8 cellular contexts compared by ENCODE assay signal in the genomic region with DNA sequence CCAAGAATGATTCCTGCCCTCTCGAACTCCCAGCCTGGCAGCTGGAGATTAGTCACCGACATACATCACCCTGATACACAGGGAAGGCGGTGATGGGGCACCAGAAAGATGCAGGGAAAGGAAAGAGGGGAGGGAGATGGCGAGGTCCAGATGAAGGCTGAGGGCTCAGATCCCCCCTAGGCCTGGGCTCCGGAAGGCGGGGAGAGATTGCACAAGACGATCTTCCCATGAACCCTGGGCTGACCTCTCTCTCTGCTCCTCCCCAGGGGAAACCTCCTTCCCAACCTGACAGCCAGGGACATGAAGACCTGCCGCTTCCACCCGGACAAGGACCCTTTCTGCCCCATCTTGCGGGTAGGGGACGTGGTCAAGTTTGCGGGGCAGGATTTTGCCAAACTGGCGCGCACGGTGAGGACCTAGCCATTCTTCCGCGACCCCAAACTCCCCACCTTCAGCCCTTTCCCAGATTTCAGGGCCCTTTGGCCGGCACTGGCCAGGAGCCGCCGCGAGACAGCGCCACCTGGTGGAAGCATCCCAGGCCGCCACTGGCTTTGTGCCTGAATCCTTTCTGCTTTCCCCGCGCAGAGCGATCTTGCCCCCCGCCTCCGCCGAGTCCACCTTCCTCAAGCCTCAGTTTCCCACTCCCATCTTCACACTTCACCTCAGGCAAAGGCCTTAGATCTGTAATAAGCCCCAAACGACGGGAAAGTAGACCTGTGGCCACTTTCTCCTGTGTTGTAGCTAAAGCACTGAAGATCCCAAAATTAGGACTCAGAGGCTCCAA. TPM values are rescaled to one million over a fixed set of nuclear protein-coding genes. Genes with fewer than 3 reads are reported as not detected.
A peak's percentile ranks its signal among the peaks of the same experiment; 100 is the strongest.
DNase-seq lines count a peak whose midpoint lies in the region; ATAC-seq and TF ChIP-seq lines count a peak whose summit lies in the region.

No MANE protein-coding gene starts in this region.

- peak; percentile 58 for TF ChIP-seq CTCF in lung (IDR thresholded peaks at IDR 0.05; ENCODE audit: control extremely low read depth, extremely low read depth)

- peak; percentile 80 for ATAC-seq in lung (ENCODE audit: insufficient read depth, low FRiP score)
- no peak for ATAC-seq in GM18520 (IDR thresholded peaks at IDR 0.05; ENCODE audit: unreplicated experiment)

- WGBS in lung, 2 donors, result 27 to 28% methylated on average over 30 to 31 of the region's 31 CpGs

- H3K27ac ChIP-seq in lung (ENCODE audit: low read depth in 1 of 2, low read length in 1 of 2), result no peak overlapping the region

- no peaks in the 10 kb centered on the region for H3K27me3 ChIP-seq in lung (ENCODE audit: control insufficient read depth, insufficient read depth)

- H3K4me1 ChIP-seq in lung (ENCODE audit: control insufficient read depth in 2 of 2, insufficient read depth in 2 of 2, low read length in 2 of 2), result no peaks in the 10 kb centered on the region

- no peaks in the 10 kb centered on the region for H3K36me3 ChIP-seq in lung (ENCODE audit: control insufficient read depth in 2 of 2, insufficient read depth in 2 of 2, low read length in 2 of 2)

- no peaks in the 10 kb centered on the region for H3K9me3 ChIP-seq in lung (ENCODE audit: control insufficient read depth in 2 of 2, insufficient read depth in 1 of 2, low read length in 1 of 2)

- no peak overlapping the region for H3K4me3 ChIP-seq in lung

- DNase-seq in Daoy (ENCODE audit: low read depth), result peak; percentile 75
- peak; percentile 53 for DNase-seq in LHCN-M2 (ENCODE audit: low read depth)
- peak; percentile 60 for DNase-seq in activated CD4-positive, alpha-beta T cell treated with anti-CD3 and anti-CD28 coated beads, Interleukin-2, amount 50 U/mL, for 1 hour
- DNase-seq in dermis microvascular lymphatic vessel endothelial cell (ENCODE audit: low read depth in 2 of 2), result peak; percentile 3 to 48
- peak; percentile 67 for DNase-seq in lung (ENCODE audit: low spot score)
- peak; percentile 66 for DNase-seq in stimulated activated CD8-positive, alpha-beta memory T cell treated with anti-CD3 and anti-CD28 coated beads, Interleukin-15, amount 100 ng/mL, for 24 hours (ENCODE audit: low read depth)
- no peak for DNase-seq in NCI-H526 treated with DMSO at 0.1 percent for 48 hours (lab: John Stamatoyannopoulos, UW)

RNA-seq across cellular contexts. Expression of gene P2RX3, which starts 11.5 kb away (rescaled TPM):
- not detected in 2 replicates for total RNA-seq in Daoy (2014; rRNA removed; shearing (Covaris generic))
- not detected in 2 replicates for total RNA-seq in LHCN-M2 (2014; rRNA removed)
- polyA plus RNA-seq in LHCN-M2 (2012), result not detected
- not detected in 2 replicates for total RNA-seq in dermis microvascular lymphatic vessel endothelial cell
- under 1 TPM in 1 of 2 donors, not detected in 1; 0.11 TPM for total RNA-seq in lung
- not detected for polyA plus RNA-seq in lung

RNA-seq across cellular contexts. Expression of gene SSRP1, which starts 14.0 kb away (rescaled TPM):
- total RNA-seq in Daoy (2014; rRNA removed; shearing (Covaris generic)), result 202 and 241 TPM in 2 replicates
- total RNA-seq in LHCN-M2 (2014; rRNA removed) (150 and 169 TPM in 2 replicates), dermis microvascular lymphatic vessel endothelial cell (51.6 and 58.3 TPM in 2 replicates), lung (10 to 100 TPM; 54.7 to 76.9 TPM)
- 126 TPM for polyA plus RNA-seq in LHCN-M2 (2012)
- polyA plus RNA-seq in lung, result 10 to 100 TPM; 37.1 to 74.4 TPM

RNA-seq across cellular contexts. Expression of gene TNKS1BP1, which starts 24.9 kb away (rescaled TPM):
- total RNA-seq in Daoy (2014; rRNA removed; shearing (Covaris generic)), result 16.2 and 17.8 TPM in 2 replicates
- total RNA-seq in LHCN-M2 (2014; rRNA removed) (95.9 and 114 TPM in 2 replicates), dermis microvascular lymphatic vessel endothelial cell (42.0 and 51.5 TPM in 2 replicates), lung (100 to 1,000 TPM; 107 to 220 TPM)
- 124 TPM for polyA plus RNA-seq in LHCN-M2 (2012)
- 100 to 1,000 TPM in 1 of 2 donors, 10 to 100 TPM in 1; 87.0 to 171 TPM for polyA plus RNA-seq in lung

RNA-seq across cellular contexts. Expression of gene PRG3, which starts 31.3 kb away (rescaled TPM):
- not detected in 2 replicates for total RNA-seq in Daoy (2014; rRNA removed; shearing (Covaris generic))
- total RNA-seq in LHCN-M2 (2014; rRNA removed) (not detected in 2 replicates), dermis microvascular lymphatic vessel endothelial cell (not detected in 2 replicates), lung (1 to 10 TPM in 1 of 2 donors, not detected in 1; 1.4 TPM)
- polyA plus RNA-seq in LHCN-M2 (2012), result not detected
- under 1 TPM in 1 of 2 donors, not detected in 1; 0.63 TPM for polyA plus RNA-seq in lung

RNA-seq across cellular contexts. Expression of gene PRG2, which starts 40.8 kb away (rescaled TPM):
- not detected in 2 replicates for total RNA-seq in Daoy (2014; rRNA removed; shearing (Covaris generic))
- total RNA-seq in LHCN-M2 (2014; rRNA removed), result 0.06 TPM in 1 of 2 replicates, not detected in the other
- not detected for polyA plus RNA-seq in LHCN-M2 (2012)
- total RNA-seq in dermis microvascular lymphatic vessel endothelial cell, result under 0.01 TPM in 1 of 2 replicates, not detected in the other
- under 1 TPM; 0.68 to 0.71 TPM for total RNA-seq in lung
- 1 to 10 TPM in 1 of 2 donors, under 1 TPM in 1; 0.94 to 5.3 TPM for polyA plus RNA-seq in lung
